Comparison of ENCODE assay signal across 17 cellular contexts in the genomic region with DNA sequence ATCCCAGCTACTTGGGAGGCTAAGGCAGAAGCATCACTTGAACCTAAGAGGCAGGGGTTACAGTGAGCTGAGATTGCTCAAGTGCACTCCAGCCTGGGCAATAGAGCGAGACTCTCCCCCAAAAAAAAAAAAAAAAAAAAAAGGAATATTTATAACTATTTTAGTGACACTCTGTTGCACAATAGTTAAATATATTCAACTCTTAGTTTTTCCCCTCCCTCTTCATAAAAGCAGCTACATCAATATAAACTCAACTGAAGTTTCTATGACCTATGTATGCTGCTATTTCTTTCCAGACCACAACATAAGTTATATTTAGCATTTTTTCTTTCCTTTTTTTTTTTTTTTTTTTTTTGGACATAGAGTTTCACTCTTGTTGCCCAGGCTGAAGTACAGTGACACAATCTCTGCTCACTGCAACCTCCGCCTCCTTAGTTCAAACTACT. TPM values are rescaled to one million over a fixed set of nuclear protein-coding genes. Genes with fewer than 3 reads are reported as not detected.
DNase-seq lines count a peak whose midpoint lies in the region; ATAC-seq and TF ChIP-seq lines count a peak whose summit lies in the region.
"Had no signal": no experiment of that assay in that cellular context is flagged by ENCODE, and none has a peak within 500 bp of the region (broad histone marks: within the 10 kb centered on the region; RNA-seq: fewer than 3 reads in every experiment).

No MANE protein-coding gene starts in this region.

- peak; percentile 91 for DNase-seq in AG10803 (ENCODE audit: low read depth)
- DNase-seq in HFFc6: peak; percentile 47
- DNase-seq in cardiac fibroblast (ENCODE audit: low read depth in 2 of 2): peak; percentile 56 to 67
- no peak for DNase-seq in mammary epithelial cell
- no peak for DNase-seq in NCI-H1105 (lab: John Stamatoyannopoulos, UW)
- DNase-seq in activated T-helper 1 cell treated with anti-CD3 and anti-CD28 coated beads, Interleukin-12 subunit alpha, Interleukin-12 subunit beta, Interleukin-2, Interleukin-4 antibody, amounts not matched to agents 30 ng/mL and 10 ng/mL and 1 ng/mL, durations not matched to agents 14 hours and 24 hours and 36 hours (ENCODE audit: low spot score): no peak
- DNase-seq: activated naive CD4-positive, alpha-beta T cell treated with Interleukin-2 at 50 U/mL for 16 hours; CD4-positive, alpha-beta T cell; cerebellar nuclear complex; GDM1; NCI-H446 treated with DMSO at 0.1 percent for 48 hours; Peyer's patch; stimulated activated CD4-positive, alpha-beta T cell treated with anti-CD3 and anti-CD28 coated beads, Interleukin-1b, Interleukin-23, amount 100 ng/mL, for 48 hours; uterus had no signal

- H3K9me3 Mint-ChIP-seq in HFFc6: no peaks in the 10 kb centered on the region
- H3K9me3 Mint-ChIP-seq in activated T-helper 1 cell treated with anti-CD3 and anti-CD28 coated beads, Interleukin-12 subunit alpha, Interleukin-12 subunit beta, Interleukin-2, Interleukin-4 antibody, amounts not matched to agents 30 ng/mL and 10 ng/mL and 1 ng/mL, durations not matched to agents 14 hours and 24 hours and 36 hours: no peaks in the 10 kb centered on the region
- H3K9me3 Mint-ChIP-seq: CD4-positive, alpha-beta T cell had no signal

- TF ChIP-seq RAD21 in neural cell (conservative IDR thresholded peaks at IDR 0.05): no peak

- H3K9ac ChIP-seq in neural cell (ENCODE audit: low read length) (peak overlapping the region; percentile 48), mammary epithelial cell (ENCODE audit: insufficient read depth, low read length) (no peak overlapping the region)

- H3K79me2 ChIP-seq in neural cell (replicated peaks; ENCODE audit: insufficient read depth, low read length) (peaks cover 72% of the 10 kb centered on the region), mammary epithelial cell (ENCODE audit: insufficient read depth, low read length) (peaks cover 100% of the 10 kb centered on the region)

- dilution Hi-C loops in mammary epithelial cell (cut with HindIII; ENCODE audit: low sequenced_read_pairs): no loop called here

- no peaks in the 10 kb centered on the region for H3K27me3 ChIP-seq in neural cell (ENCODE audit: insufficient read depth, low read depth, low read length)
- no peaks in the 10 kb centered on the region for H3K27me3 ChIP-seq in mammary epithelial cell (ENCODE audit: insufficient read depth, low read length)
- H3K27me3 ChIP-seq: Peyer's patch, uterus had no signal

- H3K4me3 ChIP-seq in AG10803 (ENCODE audit: low read length) (no peak overlapping the region), cardiac fibroblast (replicated peaks in 1 of 2; ENCODE audit: low read depth in 2 of 2, low read length in 2 of 2) (no peak overlapping the region), neural cell (ENCODE audit: low read length) (no peak overlapping the region), mammary epithelial cell (replicated peaks in 1 of 3; ENCODE audit: insufficient read depth in 1 of 3, low read depth in 2 of 3, low read length in 3 of 3) (no peak overlapping the region)
- H3K4me3 ChIP-seq: Peyer's patch, prostate gland, uterus had no signal

- no peak overlapping the region for H2AFZ ChIP-seq in neural cell (ENCODE audit: low read depth, low read length)
- no peak overlapping the region for H2AFZ ChIP-seq in mammary epithelial cell (ENCODE audit: low read depth, low read length)

- no peak for ATAC-seq in GM21825 (IDR thresholded peaks at IDR 0.05; ENCODE audit: unreplicated experiment)

- in situ Hi-C loops in mammary epithelial cell (cut with MboI; ENCODE audit: low sequenced_read_pairs in 2 of 2): no loop called here

- BruUV-seq in mammary epithelial cell (replicated peaks; lab: Mats Ljungman, UMichigan): no TSS peak

- H3F3A ChIP-seq in neural cell (ENCODE audit: insufficient read depth, low read length, poor library complexity, severe bottlenecking): peaks cover 3% of the 10 kb centered on the region

- peak overlapping the region; percentile 42 for H3K27ac Mint-ChIP-seq in HFFc6
- no peak overlapping the region for H3K27ac Mint-ChIP-seq in activated T-helper 1 cell treated with anti-CD3 and anti-CD28 coated beads, Interleukin-12 subunit alpha, Interleukin-12 subunit beta, Interleukin-2, Interleukin-4 antibody, amounts not matched to agents 30 ng/mL and 10 ng/mL and 1 ng/mL, durations not matched to agents 14 hours and 24 hours and 36 hours

- H3K9me2 ChIP-seq in neural cell (ENCODE audit: insufficient read depth, low read length): no peaks in the 10 kb centered on the region

- CTCF ChIA-PET in mammary epithelial cell (lab: Charles Lee; ENCODE audit: low non-redundant PET): no interaction called here

- WGBS in mammary epithelial cell (ENCODE audit: low coverage, missing lambda C conversion rate): no CpG with 5 or more reads among the region's 2 CpGs

- no peaks in the 10 kb centered on the region; the same call in 1 of the 2 replicates for H3K27me3 Mint-ChIP-seq in HFFc6 (ENCODE audit: insufficient read depth)
- H3K27me3 Mint-ChIP-seq in activated T-helper 1 cell treated with anti-CD3 and anti-CD28 coated beads, Interleukin-12 subunit alpha, Interleukin-12 subunit beta, Interleukin-2, Interleukin-4 antibody, amounts not matched to agents 30 ng/mL and 10 ng/mL and 1 ng/mL, durations not matched to agents 14 hours and 24 hours and 36 hours (ENCODE audit: insufficient read depth): no peaks in the 10 kb centered on the region
- H3K27me3 Mint-ChIP-seq: CD4-positive, alpha-beta T cell had no signal

- peak overlapping the region; percentile 88 for H3K27ac ChIP-seq in neural cell (ENCODE audit: low read length)
- H3K27ac ChIP-seq in mammary epithelial cell (ENCODE audit: insufficient read depth, low read depth, low read length): no peak overlapping the region
- H3K27ac ChIP-seq: prostate gland had no signal

- peaks cover 3% of the 10 kb centered on the region for H4K20me1 ChIP-seq in neural cell (ENCODE audit: insufficient read depth)
- no peaks in the 10 kb centered on the region for H4K20me1 ChIP-seq in mammary epithelial cell (ENCODE audit: insufficient read depth, low read length)

- H3K9me3 ChIP-seq in neural cell (ENCODE audit: low read length): no peaks in the 10 kb centered on the region
- no peaks in the 10 kb centered on the region for H3K9me3 ChIP-seq in mammary epithelial cell (replicated peaks; ENCODE audit: insufficient read depth, low read length)
- H3K9me3 ChIP-seq: Peyer's patch, prostate gland, uterus had no signal

- H3K4me3 Mint-ChIP-seq in HFFc6: no peak overlapping the region
- no peak overlapping the region for H3K4me3 Mint-ChIP-seq in activated T-helper 1 cell treated with anti-CD3 and anti-CD28 coated beads, Interleukin-12 subunit alpha, Interleukin-12 subunit beta, Interleukin-2, Interleukin-4 antibody, amounts not matched to agents 30 ng/mL and 10 ng/mL and 1 ng/mL, durations not matched to agents 14 hours and 24 hours and 36 hours
- H3K4me3 Mint-ChIP-seq: CD4-positive, alpha-beta T cell had no signal

- H3K4me1 Mint-ChIP-seq in HFFc6 (ENCODE audit: low read depth): peaks cover 31% of the 10 kb centered on the region
- H3K4me1 Mint-ChIP-seq in activated T-helper 1 cell treated with anti-CD3 and anti-CD28 coated beads, Interleukin-12 subunit alpha, Interleukin-12 subunit beta, Interleukin-2, Interleukin-4 antibody, amounts not matched to agents 30 ng/mL and 10 ng/mL and 1 ng/mL, durations not matched to agents 14 hours and 24 hours and 36 hours (ENCODE audit: low read depth): peaks cover 21% of the 10 kb centered on the region

- no peaks in the 10 kb centered on the region for H3K36me3 ChIP-seq in neural cell (ENCODE audit: insufficient read depth, low read length)
- H3K36me3 ChIP-seq in mammary epithelial cell (ENCODE audit: insufficient read depth, low read length): peaks cover 2% of the 10 kb centered on the region
- H3K36me3 ChIP-seq: Peyer's patch, prostate gland, uterus had no signal

- no peak for TF ChIP-seq CTCF in AG10803 (conservative IDR thresholded peaks at IDR 0.05; ENCODE audit: low read length)
- TF ChIP-seq CTCF in HFFc6 (IDR thresholded peaks at IDR 0.05): no peak
- no peak for TF ChIP-seq CTCF in cardiac fibroblast (IDR thresholded peaks at IDR 0.05; ENCODE audit: low read depth, low read length)
- TF ChIP-seq CTCF in neural cell (IDR thresholded peaks at IDR 0.05; ENCODE audit: poor library complexity, severe bottlenecking): no peak
- TF ChIP-seq CTCF in mammary epithelial cell (conservative IDR thresholded peaks at IDR 0.05 in 1 of 2, IDR thresholded peaks at IDR 0.05 in 1 of 2; ENCODE audit: extremely low read depth in 1 of 2, insufficient read depth in 1 of 2, low read depth in 1 of 2, low read length in 2 of 2): no peak

- peaks cover 2% of the 10 kb centered on the region for H3K4me1 ChIP-seq in mammary epithelial cell (ENCODE audit: insufficient read depth, low read length)
- H3K4me1 ChIP-seq: prostate gland had no signal

- intact Hi-C loops in mammary epithelial cell (cut with micrococcal nuclease): no loop called here
- intact Hi-C loops in activated T-helper 1 cell treated with anti-CD3 and anti-CD28 coated beads, Interleukin-12 subunit alpha, Interleukin-12 subunit beta, Interleukin-2, Interleukin-4 antibody, amounts not matched to agents 30 ng/mL and 10 ng/mL and 1 ng/mL, durations not matched to agents 14 hours and 24 hours and 36 hours (cut with micrococcal nuclease): no loop called here

- no peak for TF ChIP-seq EP300 in neural cell (conservative IDR thresholded peaks at IDR 0.05; ENCODE audit: poor library complexity, severe bottlenecking)

- no peak overlapping the region for H3K4me2 ChIP-seq in neural cell (ENCODE audit: low read length)
- no peak overlapping the region for H3K4me2 ChIP-seq in mammary epithelial cell (ENCODE audit: insufficient read depth, low read depth, low read length)

- H3K36me3 Mint-ChIP-seq in HFFc6 (ENCODE audit: low read depth): peaks cover 2% of the 10 kb centered on the region
- H3K36me3 Mint-ChIP-seq in activated T-helper 1 cell treated with anti-CD3 and anti-CD28 coated beads, Interleukin-12 subunit alpha, Interleukin-12 subunit beta, Interleukin-2, Interleukin-4 antibody, amounts not matched to agents 30 ng/mL and 10 ng/mL and 1 ng/mL, durations not matched to agents 14 hours and 24 hours and 36 hours (ENCODE audit: low read depth): peaks cover 9% of the 10 kb centered on the region

RNA-seq across cellular contexts. Expression of a gene that starts 19.2 kb away (rescaled TPM):
- 100 to 1,000 TPM; 103 to 131 (median 120) TPM for total RNA-seq in HFFc6 (2021; fragmentation: NEBNext Ultra II Directional; extraction: Animal tissue kit (Norgen Biotek cat#: 25700))
- polyA plus RNA-seq in neural cell: 209 and 217 TPM in 2 replicates
- 281 and 303 TPM in 2 replicates for polyA minus RNA-seq in neural cell
- total RNA-seq in mammary epithelial cell: 100 to 1,000 TPM; 113 to 129 TPM
- polyA plus RNA-seq in mammary epithelial cell: 75.6 TPM
- 96.1 TPM for polyA minus RNA-seq in mammary epithelial cell
- 148 and 155 TPM in 2 replicates for total RNA-seq in activated T-helper 1 cell treated with anti-CD3 and anti-CD28 coated beads, Interleukin-12 subunit alpha, Interleukin-12 subunit beta, Interleukin-2, Interleukin-4 antibody, amounts not matched to agents 30 ng/mL and 10 ng/mL and 1 ng/mL, durations not matched to agents 14 hours and 24 hours and 36 hours

RNA-seq across cellular contexts. Expression of a gene that starts 31.7 kb away (rescaled TPM):
- total RNA-seq in HFFc6 (2021; fragmentation: NEBNext Ultra II Directional; extraction: Animal tissue kit (Norgen Biotek cat#: 25700)): 10 to 100 TPM; 51.8 to 64.2 (median 54.5) TPM
- polyA plus RNA-seq in neural cell (2.7 and 5.4 TPM in 2 replicates), mammary epithelial cell (64.3 TPM)
- polyA minus RNA-seq in neural cell (0.73 TPM in 1 of 2 replicates, not detected in the other), mammary epithelial cell (24.5 TPM)
- total RNA-seq in mammary epithelial cell: 10 to 100 TPM; 57.2 to 65.3 TPM
- 57.5 and 60.6 TPM in 2 replicates for total RNA-seq in activated T-helper 1 cell treated with anti-CD3 and anti-CD28 coated beads, Interleukin-12 subunit alpha, Interleukin-12 subunit beta, Interleukin-2, Interleukin-4 antibody, amounts not matched to agents 30 ng/mL and 10 ng/mL and 1 ng/mL, durations not matched to agents 14 hours and 24 hours and 36 hours

RNA-seq across cellular contexts. Expression of a gene that starts 45.1 kb away (rescaled TPM):
- total RNA-seq in HFFc6 (2021; fragmentation: NEBNext Ultra II Directional; extraction: Animal tissue kit (Norgen Biotek cat#: 25700)): 10 to 100 TPM; 15.9 to 19.4 (median 18.4) TPM
- 76.1 and 79.5 TPM in 2 replicates for polyA plus RNA-seq in neural cell
- 83.1 and 90.6 TPM in 2 replicates for polyA minus RNA-seq in neural cell
- 10 to 100 TPM; 12.2 to 17.8 TPM for total RNA-seq in mammary epithelial cell
- polyA plus RNA-seq in mammary epithelial cell: 19.4 TPM
- polyA minus RNA-seq in mammary epithelial cell: 16.9 TPM
- 16.3 and 19.0 TPM in 2 replicates for total RNA-seq in activated T-helper 1 cell treated with anti-CD3 and anti-CD28 coated beads, Interleukin-12 subunit alpha, Interleukin-12 subunit beta, Interleukin-2, Interleukin-4 antibody, amounts not matched to agents 30 ng/mL and 10 ng/mL and 1 ng/mL, durations not matched to agents 14 hours and 24 hours and 36 hours

RNA-seq across cellular contexts. Expression of a gene that starts 45.2 kb away (rescaled TPM):
- total RNA-seq in HFFc6 (2021; fragmentation: NEBNext Ultra II Directional; extraction: Animal tissue kit (Norgen Biotek cat#: 25700)): 100 to 1,000 TPM in 3 of 6 experiments, 10 to 100 TPM in 3; 97.0 to 105 (median 99.8) TPM
- polyA plus RNA-seq in neural cell (154 and 186 TPM in 2 replicates), mammary epithelial cell (256 TPM)
- polyA minus RNA-seq in neural cell (64.0 and 68.9 TPM in 2 replicates), mammary epithelial cell (57.8 TPM)
- 10 to 100 TPM; 30.5 to 87.0 TPM for total RNA-seq in mammary epithelial cell
- 148 and 152 TPM in 2 replicates for total RNA-seq in activated T-helper 1 cell treated with anti-CD3 and anti-CD28 coated beads, Interleukin-12 subunit alpha, Interleukin-12 subunit beta, Interleukin-2, Interleukin-4 antibody, amounts not matched to agents 30 ng/mL and 10 ng/mL and 1 ng/mL, durations not matched to agents 14 hours and 24 hours and 36 hours

RNA-seq across cellular contexts. Expression of a gene that starts 52.8 kb away (rescaled TPM):
- not detected for total RNA-seq in HFFc6 (2021; fragmentation: NEBNext Ultra II Directional; extraction: Animal tissue kit (Norgen Biotek cat#: 25700))
- polyA plus RNA-seq in neural cell (not detected in 2 replicates), mammary epithelial cell (not detected)
- polyA minus RNA-seq in neural cell (0.49 TPM in 1 of 2 replicates, not detected in the other), mammary epithelial cell (not detected)
- total RNA-seq in mammary epithelial cell: not detected
- total RNA-seq in activated T-helper 1 cell treated with anti-CD3 and anti-CD28 coated beads, Interleukin-12 subunit alpha, Interleukin-12 subunit beta, Interleukin-2, Interleukin-4 antibody, amounts not matched to agents 30 ng/mL and 10 ng/mL and 1 ng/mL, durations not matched to agents 14 hours and 24 hours and 36 hours: 0.24 TPM in 1 of 2 replicates, not detected in the other
- total RNA-seq: Peyer's patch, prostate gland had no signal

Comparison
In these comparisons a context has a peak if more than half of its experiments do, and no peak if none do; other contexts are left out.
1. DNase-seq: peak in AG10803 (single experiment), HFFc6 (single experiment) and cardiac fibroblast (2 of 2); none in mammary epithelial cell (single experiment), NCI-H1105 (single experiment) and activated T-helper 1 cell treated with anti-CD3 and anti-CD28 coated beads, Interleukin-12 subunit alpha, Interleukin-12 subunit beta, Interleukin-2, Interleukin-4 antibody, amounts not matched to agents 30 ng/mL and 10 ng/mL and 1 ng/mL, durations not matched to agents 14 hours and 24 hours and 36 hours (single experiment).